Comparison of ENCODE assay signal across 8 cellular contexts in the genomic region with DNA sequence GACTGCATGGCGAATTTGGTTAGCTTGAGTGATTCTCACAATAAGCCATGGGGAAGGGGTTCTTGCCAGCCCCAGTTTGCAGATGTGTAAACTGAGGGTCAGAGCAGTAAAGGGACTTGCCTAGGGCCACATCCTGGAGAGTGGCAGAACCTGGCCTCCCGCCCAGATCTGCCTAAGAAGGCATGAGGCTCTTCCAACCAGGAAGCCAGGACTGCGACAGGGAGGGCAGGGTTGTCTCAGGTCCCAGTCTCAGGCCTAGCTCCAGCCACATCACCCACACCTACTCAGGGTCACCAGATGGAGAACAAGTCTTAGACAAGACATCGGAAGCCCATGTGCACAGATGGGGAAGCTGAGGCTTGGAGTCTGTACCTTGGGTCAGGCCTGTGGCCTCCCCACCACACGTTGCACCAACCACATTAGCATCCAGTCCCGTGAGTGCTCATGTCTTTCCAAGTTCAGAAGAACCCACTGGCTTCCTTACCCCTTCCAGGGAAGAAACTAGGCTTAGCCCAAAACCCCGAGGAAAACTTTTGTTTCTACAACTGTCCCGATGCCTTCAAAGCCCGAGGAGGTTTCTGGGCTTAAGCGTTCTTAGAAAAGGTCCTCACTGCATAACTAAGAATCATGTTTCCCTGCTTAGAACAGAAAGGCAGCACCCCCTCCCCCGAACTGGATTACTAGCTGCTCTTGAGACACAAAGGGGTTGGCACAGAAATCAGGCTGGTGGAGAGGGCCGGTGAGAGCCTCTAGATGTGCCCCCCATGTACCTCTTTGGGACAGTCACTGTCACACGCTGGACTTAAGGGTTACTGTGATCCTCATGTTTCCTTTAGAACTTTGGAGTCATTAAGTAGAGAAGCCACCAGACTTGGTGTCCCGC. TPM values are rescaled to one million over a fixed set of nuclear protein-coding genes. Genes with fewer than 3 reads are reported as not detected.
A peak's percentile ranks its signal among the peaks of the same experiment; 100 is the strongest.
DNase-seq lines count a peak whose midpoint lies in the region; ATAC-seq and TF ChIP-seq lines count a peak whose summit lies in the region.

No MANE protein-coding gene starts in this region.

- POLR2A ChIA-PET in activated CD4-positive, alpha-beta T cell treated with anti-CD3 and anti-CD28 coated beads, Interleukin-2, amount 10 ng/mL, durations not matched to agents 7 days and 5 days (lab: Charles Lee): interaction anchor here (1.7 to 4.6 kb wide), 2 partner anchors 18 to 36 kb away, joined by 5 to 24 read pairs; no protein-coding TSS in a partner anchor
- POLR2A ChIA-PET in activated B cell treated with CpG ODN at 0.5 μM for 24 hours (lab: Charles Lee): interaction anchor here (0.6 to 17.5 kb wide), 11 partner anchors 9 to 1080 kb away, joined by 3 to 593 read pairs (median 6); a partner anchor contains a TSS

- no peaks in the 10 kb centered on the region for H3K36me3 ChIP-seq in testis (ENCODE audit: low read depth, missing control alignments)

- peak overlapping the region; percentile 85 to 92 for H3K27ac ChIP-seq in testis

- CTCF ChIA-PET in activated CD4-positive, alpha-beta T cell treated with anti-CD3 and anti-CD28 coated beads, Interleukin-2, amount 10 ng/mL, durations not matched to agents 7 days and 5 days (lab: Charles Lee): interaction anchor here (1.2 to 9.8 kb wide), 5 partner anchors 8 to 22 kb away, joined by 3 to 74 read pairs (median 6); no protein-coding TSS in a partner anchor
- CTCF ChIA-PET in activated B cell treated with CpG ODN at 0.5 μM for 24 hours (lab: Charles Lee): interaction anchor here (0.7 to 2.1 kb wide), 8 partner anchors 18 to 95 kb away, joined by 3 to 9 read pairs (median 4); no protein-coding TSS in a partner anchor

- no peaks in the 10 kb centered on the region for H3K9me3 Mint-ChIP-seq in activated CD4-positive, alpha-beta T cell treated with anti-CD3 and anti-CD28 coated beads, Interleukin-2, amount 10 ng/mL, durations not matched to agents 7 days and 5 days
- no peaks in the 10 kb centered on the region for H3K9me3 Mint-ChIP-seq in activated B cell treated with CpG ODN at 0.5 μM for 24 hours

- H3K9me3 ChIP-seq in testis: no peaks in the 10 kb centered on the region

- DNase-seq in activated CD4-positive, alpha-beta T cell treated with anti-CD3 and anti-CD28 coated beads, Interleukin-2, amount 10 ng/mL, durations not matched to agents 7 days and 5 days: peak; percentile 41
- DNase-seq in activated CD4-positive, alpha-beta T cell treated with anti-CD3 and anti-CD28 coated beads, Interleukin-2, amount 50 U/mL, for 4 hours: no peak
- no peak for DNase-seq in activated B cell treated with CpG ODN at 0.5 μM for 24 hours
- DNase-seq in iris pigment epithelial cell (ENCODE audit: low read depth): peak; percentile 32
- DNase-seq in testis: no peak
- DNase-seq in stimulated activated naive CD4-positive, alpha-beta T cell treated with Interleukin-2 at 50 U/mL for 16 hours (lab: John Stamatoyannopoulos, UW): no peak

- H3K4me1 Mint-ChIP-seq in activated CD4-positive, alpha-beta T cell treated with anti-CD3 and anti-CD28 coated beads, Interleukin-2, amount 10 ng/mL, durations not matched to agents 7 days and 5 days: peaks cover 41% of the 10 kb centered on the region
- H3K4me1 Mint-ChIP-seq in activated B cell treated with CpG ODN at 0.5 μM for 24 hours: peaks cover 64% of the 10 kb centered on the region

- no peaks in the 10 kb centered on the region for H3K27me3 Mint-ChIP-seq in activated CD4-positive, alpha-beta T cell treated with anti-CD3 and anti-CD28 coated beads, Interleukin-2, amount 10 ng/mL, durations not matched to agents 7 days and 5 days
- no peaks in the 10 kb centered on the region for H3K27me3 Mint-ChIP-seq in activated B cell treated with CpG ODN at 0.5 μM for 24 hours

- H3K4me1 ChIP-seq in testis: peaks cover 42% of the 10 kb centered on the region

- WGBS in testis, 2 donors: 56 to 71% methylated on average over 14 of the region's 14 CpGs

- TF ChIP-seq CTCF in activated B cell treated with CpG ODN at 0.5 μM for 24 hours (IDR thresholded peaks at IDR 0.05) (no peak), testis (IDR thresholded peaks at IDR 0.05) (no peak)

- H3K27ac Mint-ChIP-seq in activated CD4-positive, alpha-beta T cell treated with anti-CD3 and anti-CD28 coated beads, Interleukin-2, amount 10 ng/mL, durations not matched to agents 7 days and 5 days: peak overlapping the region; percentile 95
- H3K27ac Mint-ChIP-seq in activated B cell treated with CpG ODN at 0.5 μM for 24 hours: peak overlapping the region; percentile 98

- no peaks in the 10 kb centered on the region for H3K27me3 ChIP-seq in testis

- no peak for ATAC-seq in activated B cell treated with CpG ODN at 0.5 μM for 24 hours (ENCODE audit: low read depth)
- no peak for ATAC-seq in HG02884 (IDR thresholded peaks at IDR 0.05; ENCODE audit: unreplicated experiment)
- no peak for ATAC-seq in GM21576 (IDR thresholded peaks at IDR 0.05; ENCODE audit: unreplicated experiment)

- H3K4me3 Mint-ChIP-seq in activated CD4-positive, alpha-beta T cell treated with anti-CD3 and anti-CD28 coated beads, Interleukin-2, amount 10 ng/mL, durations not matched to agents 7 days and 5 days: peak overlapping the region; percentile 96
- H3K4me3 Mint-ChIP-seq in activated B cell treated with CpG ODN at 0.5 μM for 24 hours: peak overlapping the region; percentile 98

- TF ChIP-seq POLR2A in testis (IDR thresholded peaks at IDR 0.05): no peak

- peaks cover 69% of the 10 kb centered on the region for H3K36me3 Mint-ChIP-seq in activated CD4-positive, alpha-beta T cell treated with anti-CD3 and anti-CD28 coated beads, Interleukin-2, amount 10 ng/mL, durations not matched to agents 7 days and 5 days (ENCODE audit: low read depth)
- H3K36me3 Mint-ChIP-seq in activated B cell treated with CpG ODN at 0.5 μM for 24 hours (ENCODE audit: low read depth): peaks cover 20% of the 10 kb centered on the region

- peak overlapping the region; percentile 62 to 72 for H3K4me3 ChIP-seq in testis

- intact Hi-C loops in activated B cell treated with CpG ODN at 0.5 μM for 24 hours (cut with micrococcal nuclease): loop anchor here (1.0 to 10.0 kb wide), 2 partner anchors 96 to 451 kb away; no protein-coding TSS in a partner anchor
- intact Hi-C loops in testis (cut with DNase I; ENCODE audit: low total_unique reads): no loop called here

RNA-seq across cellular contexts. Expression of a gene that starts 2.3 kb away (rescaled TPM):
- total RNA-seq in activated CD4-positive, alpha-beta T cell treated with anti-CD3 and anti-CD28 coated beads, Interleukin-2, amount 10 ng/mL, durations not matched to agents 7 days and 5 days: 100 to 1,000 TPM; 118 to 128 TPM
- 20.6 and 22.9 TPM in 2 replicates for total RNA-seq in activated B cell treated with CpG ODN at 0.5 μM for 24 hours
- total RNA-seq in testis: 10 to 100 TPM; 29.7 to 30.8 TPM
- 48.0 TPM for polyA plus RNA-seq in testis (ENCODE audit: insufficient read depth, low read depth, low replicate concordance)

RNA-seq across cellular contexts. Expression of a gene that starts 15.5 kb away (rescaled TPM):
- under 1 TPM in 1 of 2 experiments, not detected in 1; 0.21 TPM for total RNA-seq in activated CD4-positive, alpha-beta T cell treated with anti-CD3 and anti-CD28 coated beads, Interleukin-2, amount 10 ng/mL, durations not matched to agents 7 days and 5 days
- 0.39 and 0.53 TPM in 2 replicates for total RNA-seq in activated B cell treated with CpG ODN at 0.5 μM for 24 hours
- 10 to 100 TPM; 23.9 to 29.9 TPM for total RNA-seq in testis
- polyA plus RNA-seq in testis (ENCODE audit: insufficient read depth, low read depth, low replicate concordance): 8.6 TPM

Comparison
In these comparisons a context has a peak if more than half of its experiments do, and no peak if none do; other contexts are left out.
1. DNase-seq: peak in activated CD4-positive, alpha-beta T cell treated with anti-CD3 and anti-CD28 coated beads, Interleukin-2, amount 10 ng/mL, durations not matched to agents 7 days and 5 days (single experiment) and iris pigment epithelial cell (single experiment); none in activated CD4-positive, alpha-beta T cell treated with anti-CD3 and anti-CD28 coated beads, Interleukin-2, amount 50 U/mL, for 4 hours (0 of 2), activated B cell treated with CpG ODN at 0.5 μM for 24 hours (single experiment), testis (single experiment) and stimulated activated naive CD4-positive, alpha-beta T cell treated with Interleukin-2 at 50 U/mL for 16 hours (single experiment).
2. RNA of a gene that starts 15.5 kb away (total RNA-seq): 23.9 to 29.9 TPM in testis; 0.39 to 0.53 TPM in activated B cell treated with CpG ODN at 0.5 μM for 24 hours and 0.21 TPM in activated CD4-positive, alpha-beta T cell treated with anti-CD3 and anti-CD28 coated beads, Interleukin-2, amount 10 ng/mL, durations not matched to agents 7 days and 5 days; every median in the first group is over 10 times any median in the second.